9 cellular contexts compared by ENCODE assay signal in the genomic region with DNA sequence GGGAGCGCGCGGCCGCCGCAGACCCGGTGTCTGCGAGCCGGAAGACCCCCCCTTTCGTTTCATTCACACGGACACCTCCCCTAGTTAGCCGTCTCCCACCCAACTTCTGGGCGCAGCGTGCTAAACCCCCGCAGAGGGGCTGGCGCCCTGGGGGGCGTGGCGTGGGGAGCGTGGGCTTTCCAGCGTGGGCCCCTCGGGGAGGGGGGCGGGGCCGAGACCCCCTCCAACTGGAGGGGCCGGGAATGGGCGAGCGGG. TPM values are rescaled to one million over a fixed set of nuclear protein-coding genes. Genes with fewer than 3 reads are reported as not detected.
A peak's percentile ranks its signal among the peaks of the same experiment; 100 is the strongest.
DNase-seq lines count a peak whose midpoint lies in the region; ATAC-seq, FAIRE-seq and TF ChIP-seq lines count a peak whose summit lies in the region.
"Had no signal": no experiment of that assay in that cellular context is flagged by ENCODE, and none has a peak within 500 bp of the region (broad histone marks: within the 10 kb centered on the region; RNA-seq: fewer than 3 reads in every experiment).

No MANE protein-coding gene starts in this region.

- peak overlapping the region; percentile 75 for H2AFZ ChIP-seq in ACC112 (ENCODE audit: low read length, unreplicated experiment)

- TF ChIP-seq POLR2A in H54 (IDR thresholded peaks at IDR 0.05; ENCODE audit: low read depth, low read length), result no peak

- DNase-seq in choroid plexus epithelial cell (ENCODE audit: low read depth), result no peak
- no peak for DNase-seq in H54 (ENCODE audit: insufficient read length, low spot score)
- no peak for DNase-seq in NCI-H526 treated with DMSO at 0.1 percent for 48 hours (lab: John Stamatoyannopoulos, UW)
- no peak for DNase-seq in dermis blood vessel endothelial cell
- DNase-seq: Karpas-422 had no signal

- FAIRE-seq in H54 (lab: Jason Lieb, UNC), result no peak

- no peak for TF ChIP-seq CTCF in choroid plexus epithelial cell (conservative IDR thresholded peaks at IDR 0.05; ENCODE audit: low read depth, low read length)

- H3K4me3 ChIP-seq in ACC112 (ENCODE audit: low read depth, low read length) (peak overlapping the region; percentile 78), HUES48 (ENCODE audit: low read depth, low read length) (peak overlapping the region; percentile 71), choroid plexus epithelial cell (ENCODE audit: low read depth, low read length) (peak overlapping the region; percentile 54), muscle layer of colon (ENCODE audit: low read depth in 1 of 2, low read length in 2 of 2) (peak overlapping the region; percentile 60 to 74)

- H3K9me3 ChIP-seq in HUES48 (ENCODE audit: control insufficient read depth, insufficient read depth, low read length), result no peaks in the 10 kb centered on the region
- H3K9me3 ChIP-seq in muscle layer of colon (ENCODE audit: low read length), result no peaks in the 10 kb centered on the region

- H3K4me1 ChIP-seq in ACC112 (ENCODE audit: control insufficient read depth, insufficient read depth, low read length, unreplicated experiment), result no peaks in the 10 kb centered on the region
- H3K4me1 ChIP-seq in HUES48 (ENCODE audit: control insufficient read depth, insufficient read depth, low read length), result peaks cover 17% of the 10 kb centered on the region
- peaks cover 8% of the 10 kb centered on the region for H3K4me1 ChIP-seq in muscle layer of colon (ENCODE audit: insufficient read depth, low read length)

- H3K36me3 ChIP-seq in ACC112 (ENCODE audit: insufficient read depth, low read length), result no peaks in the 10 kb centered on the region
- H3K36me3 ChIP-seq in HUES48 (ENCODE audit: control insufficient read depth, insufficient read depth, low read length), result no peaks in the 10 kb centered on the region; the same call in 1 of the 2 replicates
- no peaks in the 10 kb centered on the region for H3K36me3 ChIP-seq in muscle layer of colon (ENCODE audit: insufficient read depth, low read length)

- H3K79me2 ChIP-seq in ACC112 (ENCODE audit: control insufficient read depth, insufficient read depth, low read length, unreplicated experiment), result no peaks in the 10 kb centered on the region

- peaks cover 72% of the 10 kb centered on the region for H3K27me3 ChIP-seq in ACC112 (ENCODE audit: insufficient read depth, low read length)
- H3K27me3 ChIP-seq in HUES48 (ENCODE audit: control insufficient read depth, insufficient read depth, low read length), result peaks cover 20% of the 10 kb centered on the region
- peaks cover 10 to 38% of the 10 kb centered on the region in 2 donors for H3K27me3 ChIP-seq in muscle layer of colon (ENCODE audit: control insufficient read depth in 1 of 2, insufficient read depth in 2 of 2, low read length in 2 of 2)

- H3K27ac ChIP-seq in ACC112 (ENCODE audit: low read depth, low read length) (no peak overlapping the region), HUES48 (ENCODE audit: low read depth, low read length) (peak overlapping the region; percentile 87), muscle layer of colon (ENCODE audit: low read depth, low read length) (no peak overlapping the region)

- ATAC-seq in GM19023 (IDR thresholded peaks at IDR 0.05; ENCODE audit: unreplicated experiment), result no peak

- H3K9ac ChIP-seq in HUES48 (ENCODE audit: low read depth, low read length) (peak overlapping the region; percentile 17; the same call in 1 of the 2 replicates), muscle layer of colon (ENCODE audit: low read length) (no peak overlapping the region)

RNA-seq across cellular contexts. Expression of a gene that starts 1.1 kb away (rescaled TPM):
- total RNA-seq in dermis blood vessel endothelial cell, result 0.42 and 0.68 TPM in 2 replicates
